In genomic region chr5:74684900-74685851, GRCh38 we compare ENCODE assay signal across 8 cellular contexts. TPM values are rescaled to one million over a fixed set of nuclear protein-coding genes. Genes with fewer than 3 reads are reported as not detected.
DNase-seq lines count a peak whose midpoint lies in the region; ATAC-seq and TF ChIP-seq lines count a peak whose summit lies in the region.

TSS of gene HEXB (plus strand) at chr5:74685233. CDS start at chr5:74685261, 28 bp downstream.

- H3K27me3 ChIP-seq in parathyroid adenoma (ENCODE audit: control insufficient read depth, insufficient read depth, low read length) (no peaks in the 10 kb centered on the region), thyroid gland (no peaks in the 10 kb centered on the region)

- H3K36me3 ChIP-seq in parathyroid adenoma (ENCODE audit: control insufficient read depth, insufficient read depth, low read length) = no peaks in the 10 kb centered on the region
- peaks cover 2 to 3% of the 10 kb centered on the region in 2 donors for H3K36me3 ChIP-seq in thyroid gland

- H3K4me2 ChIP-seq in parathyroid adenoma (ENCODE audit: low read length) = peak within 1 kb of the TSS; percentile 75

- H3K4me3 ChIP-seq in parathyroid adenoma (ENCODE audit: low read depth, low read length) = peak within 1 kb of the TSS; percentile 74
- peak within 1 kb of the TSS; percentile 37 to 80 (median 75) for H3K4me3 ChIP-seq in thyroid gland (replicated peaks in 1 of 3)

- H3K4me1 ChIP-seq in parathyroid adenoma (peaks cover 3% of the 10 kb centered on the region), thyroid gland (peaks cover 0 to 14% of the 10 kb centered on the region in 2 donors)

- intact Hi-C loops in Right ventricle myocardium superior (cut with DNase I) = no loop called here
- intact Hi-C loops in thyroid gland (cut with DNase I) = loop anchor here (10.0 kb wide), 1 partner anchor 220 kb away; no protein-coding TSS in a partner anchor

- peak within 1 kb of the TSS; percentile 65 for H3K9ac ChIP-seq in parathyroid adenoma

- TF ChIP-seq POLR2A in thyroid gland (IDR thresholded peaks at IDR 0.05) = peak in 1 of 2 donors; percentile 94

- H2AFZ ChIP-seq in parathyroid adenoma = peak within 1 kb of the TSS; percentile 93

- DNase-seq in GM04503 (ENCODE audit: low read depth) (peak; percentile 21), GOT3 (lab: John Stamatoyannopoulos, UW) (peak; percentile 34), LoVo (ENCODE audit: low spot score) (peak; percentile 95), SW480 (ENCODE audit: low spot score) (peak; percentile 80), Right ventricle myocardium superior (peak; percentile 96), thyroid gland (peak; percentile 92 to 93)
- peak; percentile 60 for DNase-seq in activated naive CD8-positive, alpha-beta T cell treated with anti-CD3 and anti-CD28 coated beads, Interleukin-2, amount 50 U/mL, for 16 hours (ENCODE audit: low read depth, low spot score)

- H3K9me3 ChIP-seq in parathyroid adenoma (ENCODE audit: control insufficient read depth, low read length) = no peaks in the 10 kb centered on the region
- H3K9me3 ChIP-seq in thyroid gland = no peaks in the 10 kb centered on the region

- ATAC-seq in Right ventricle myocardium superior (ENCODE audit: poor library complexity) = peak; percentile 99

- H3K27ac ChIP-seq in parathyroid adenoma = peak within 1 kb of the TSS; percentile 73
- peak within 1 kb of the TSS; percentile 80 to 95 (median 93) for H3K27ac ChIP-seq in thyroid gland

- H3K79me2 ChIP-seq in parathyroid adenoma = no peaks in the 10 kb centered on the region

- TF ChIP-seq CTCF in parathyroid adenoma (IDR thresholded peaks at IDR 0.05) (peak; percentile 11), thyroid gland (IDR thresholded peaks at IDR 0.05) (peak in 2 of 6 experiments; percentile 8 to 16)

- 9 to 22% methylated on average over 14 to 19 of the region's 78 CpGs for WGBS in thyroid gland, 2 donors

RNA-seq across cellular contexts. Expression of gene HEXB, which starts in this region (rescaled TPM):
- total RNA-seq in Right ventricle myocardium superior = 83.6 TPM
- total RNA-seq in thyroid gland = 100 to 1,000 TPM; 141 to 264 (median 166) TPM

Comparison
In these comparisons a context has a peak if more than half of its experiments do, and no peak if none do; other contexts are left out.
1. Peak in every context shown above with its lines: DNase-seq, ATAC-seq, H3K4me3 ChIP-seq and H3K27ac ChIP-seq.
2. DNase-seq: peak in every context shown above with its lines; median percentile 96 in Right ventricle myocardium superior; 95 in LoVo; 92 in thyroid gland; 80 in SW480; 60 in activated naive CD8-positive, alpha-beta T cell treated with anti-CD3 and anti-CD28 coated beads, Interleukin-2, amount 50 U/mL, for 16 hours; 34 in GOT3; 21 in GM04503.